8 cellular contexts compared by ENCODE assay signal in genomic region chr7:31443457-31443856, GRCh38.
DNase-seq lines count a peak whose midpoint lies in the region; ATAC-seq and TF ChIP-seq lines count a peak whose summit lies in the region.

No MANE protein-coding gene starts in this region.

- 0% methylated on average over 1 of the region's 1 CpG for WGBS in right cardiac atrium

- ATAC-seq in GM18870 (IDR thresholded peaks at IDR 0.05; ENCODE audit: unreplicated experiment): peak; percentile 73
- peak; percentile 85 for ATAC-seq in HG03139 (IDR thresholded peaks at IDR 0.05; ENCODE audit: unreplicated experiment)
- ATAC-seq in right cardiac atrium: peak; percentile 63
- no peak for ATAC-seq in HG03521 (IDR thresholded peaks at IDR 0.05; ENCODE audit: unreplicated experiment)

- peak; percentile 90 for TF ChIP-seq CTCF in BE2C (IDR thresholded peaks at IDR 0.05; ENCODE audit: low read depth, low read length)
- TF ChIP-seq CTCF in WI38 (IDR thresholded peaks at IDR 0.05; ENCODE audit: low read depth, low read length): peak; percentile 32; the same call in 1 of the 2 replicates

- no peak overlapping the region for H3K27ac ChIP-seq in right cardiac atrium (ENCODE audit: low read length)

- H3K27me3 ChIP-seq in BE2C (no peaks in the 10 kb centered on the region), right cardiac atrium (ENCODE audit: control insufficient read depth, insufficient read depth) (no peaks in the 10 kb centered on the region)

- no peaks in the 10 kb centered on the region for H3K9me3 ChIP-seq in BE2C
- no peaks in the 10 kb centered on the region for H3K9me3 ChIP-seq in right cardiac atrium (ENCODE audit: control insufficient read depth, low read length)

- no peaks in the 10 kb centered on the region for H3K36me3 ChIP-seq in BE2C

- DNase-seq in BE2C (no peak), NCI-H2107 treated with DMSO at 0.1 percent for 48 hours (lab: John Stamatoyannopoulos, UW; ENCODE audit: unreplicated experiment) (peak; percentile 66), right cardiac atrium (no peak), superior temporal gyrus (ENCODE audit: extremely low spot score) (peak; percentile 94)

- intact Hi-C loops in right cardiac atrium (cut with DNase I): loop anchor here in 3 of 4 donors (5.0 to 10.0 kb wide), 4 partner anchors 189 to 291 kb away; no protein-coding TSS in a partner anchor

- no peak overlapping the region for H3K4me3 ChIP-seq in BE2C (ENCODE audit: low read depth, low read length)
- no peak overlapping the region for H3K4me3 ChIP-seq in WI38 (ENCODE audit: low read depth, low read length)
- H3K4me3 ChIP-seq in right cardiac atrium (ENCODE audit: low read length): no peak overlapping the region

- no peaks in the 10 kb centered on the region for H3K4me1 ChIP-seq in BE2C
- no peaks in the 10 kb centered on the region for H3K4me1 ChIP-seq in right cardiac atrium (ENCODE audit: control insufficient read depth, insufficient read depth, low read length)

Comparison
In these comparisons a context has a peak if more than half of its experiments do, and no peak if none do; other contexts are left out.
1. DNase-seq: peak in NCI-H2107 treated with DMSO at 0.1 percent for 48 hours (single experiment) and superior temporal gyrus (single experiment); none in BE2C (single experiment) and right cardiac atrium (0 of 3).